Comparison of ENCODE assay signal across 13 cellular contexts in the genomic region with DNA sequence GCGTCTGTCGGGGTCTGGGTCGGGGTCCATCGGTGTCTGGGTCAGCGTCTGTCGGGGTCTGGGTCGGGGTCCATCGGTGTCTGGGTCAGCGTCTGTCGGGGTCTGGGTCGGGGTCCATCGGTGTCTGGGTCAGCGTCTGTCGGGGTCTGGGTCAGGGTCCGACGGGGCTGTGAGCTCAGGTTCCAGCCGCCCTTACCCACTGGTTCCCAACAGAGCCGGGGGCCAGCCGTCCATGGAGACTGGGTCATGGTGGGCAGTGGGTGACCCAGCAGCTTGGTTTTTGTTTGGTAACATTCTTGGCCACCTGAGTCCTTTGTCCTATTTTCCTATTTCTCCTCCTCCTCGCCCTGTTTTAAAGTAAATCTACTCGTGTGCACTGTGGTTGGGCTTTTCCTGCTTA. TPM values are rescaled to one million over a fixed set of nuclear protein-coding genes. Genes with fewer than 3 reads are reported as not detected.
"Had no signal": no experiment of that assay in that cellular context is flagged by ENCODE, and none has a peak within 500 bp of the region (broad histone marks: within the 10 kb centered on the region; RNA-seq: fewer than 3 reads in every experiment).

No MANE protein-coding gene starts in this region.

RNA-seq across cellular contexts. Expression of a gene that starts 16.9 kb away (rescaled TPM):
- total RNA-seq: dermis microvascular lymphatic vessel endothelial cell, foreskin keratinocyte, left colon, left ventricle myocardium inferior, lower lobe of right lung, mesenteric fat pad, natural killer cell, psoas muscle, right cardiac atrium, thoracic aorta, tibial nerve, upper lobe of right lung had no signal
- polyA plus RNA-seq: endothelial cell of umbilical vein, foreskin keratinocyte had no signal
